ENCODE assay signal across 1 cellular context in genomic region chr10:3802526-3803002, GRCh38.
TF ChIP-seq lines count a peak whose summit lies in the region.

No MANE protein-coding gene starts in this region.

TF ChIP-seq in K562, 482 proteins besides CTCF, POLR2A, EP300 and RAD21 (continued from another document and continues in another):
- peak; percentile 47 for TF ChIP-seq ZBTB40 (IDR thresholded peaks at IDR 0.05)
- no peak for TF ChIP-seq ZBTB40 (CRISPR knock-in tag; IDR thresholded peaks at IDR 0.05)
- TF ChIP-seq COPS2 (conservative IDR thresholded peaks at IDR 0.05): no peak
- TF ChIP-seq ZBTB26 (CRISPR knock-in tag; IDR thresholded peaks at IDR 0.05): peak; percentile 77; the same call in 1 of the 2 replicates
- TF ChIP-seq, protein P1, sequence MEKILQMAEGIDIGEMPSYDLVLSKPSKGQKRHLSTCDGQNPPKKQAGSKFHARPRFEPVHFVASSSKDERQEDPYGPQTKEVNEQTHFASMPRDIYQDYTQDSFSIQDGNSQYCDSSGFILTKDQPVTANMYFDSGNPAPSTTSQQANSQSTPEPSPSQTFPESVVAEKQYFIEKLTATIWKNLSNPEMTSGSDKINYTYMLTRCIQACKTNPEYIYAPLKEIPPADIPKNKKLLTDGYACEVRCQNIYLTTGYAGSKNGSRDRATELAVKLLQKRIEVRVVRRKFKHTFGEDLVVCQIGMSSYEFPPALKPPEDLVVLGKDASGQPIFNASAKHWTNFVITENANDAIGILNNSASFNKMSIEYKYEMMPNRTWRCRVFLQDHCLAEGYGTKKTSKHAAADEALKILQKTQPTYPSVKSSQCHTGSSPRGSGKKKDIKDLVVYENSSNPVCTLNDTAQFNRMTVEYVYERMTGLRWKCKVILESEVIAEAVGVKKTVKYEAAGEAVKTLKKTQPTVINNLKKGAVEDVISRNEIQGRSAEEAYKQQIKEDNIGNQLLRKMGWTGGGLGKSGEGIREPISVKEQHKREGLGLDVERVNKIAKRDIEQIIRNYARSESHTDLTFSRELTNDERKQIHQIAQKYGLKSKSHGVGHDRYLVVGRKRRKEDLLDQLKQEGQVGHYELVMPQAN (IDR thresholded peaks at IDR 0.05; ENCODE audit: borderline replicate concordance): peak; percentile 81; the same call in 1 of the 2 replicates
- no peak for TF ChIP-seq TEAD2 (tag; IDR thresholded peaks at IDR 0.05)
- TF ChIP-seq, protein P2, sequence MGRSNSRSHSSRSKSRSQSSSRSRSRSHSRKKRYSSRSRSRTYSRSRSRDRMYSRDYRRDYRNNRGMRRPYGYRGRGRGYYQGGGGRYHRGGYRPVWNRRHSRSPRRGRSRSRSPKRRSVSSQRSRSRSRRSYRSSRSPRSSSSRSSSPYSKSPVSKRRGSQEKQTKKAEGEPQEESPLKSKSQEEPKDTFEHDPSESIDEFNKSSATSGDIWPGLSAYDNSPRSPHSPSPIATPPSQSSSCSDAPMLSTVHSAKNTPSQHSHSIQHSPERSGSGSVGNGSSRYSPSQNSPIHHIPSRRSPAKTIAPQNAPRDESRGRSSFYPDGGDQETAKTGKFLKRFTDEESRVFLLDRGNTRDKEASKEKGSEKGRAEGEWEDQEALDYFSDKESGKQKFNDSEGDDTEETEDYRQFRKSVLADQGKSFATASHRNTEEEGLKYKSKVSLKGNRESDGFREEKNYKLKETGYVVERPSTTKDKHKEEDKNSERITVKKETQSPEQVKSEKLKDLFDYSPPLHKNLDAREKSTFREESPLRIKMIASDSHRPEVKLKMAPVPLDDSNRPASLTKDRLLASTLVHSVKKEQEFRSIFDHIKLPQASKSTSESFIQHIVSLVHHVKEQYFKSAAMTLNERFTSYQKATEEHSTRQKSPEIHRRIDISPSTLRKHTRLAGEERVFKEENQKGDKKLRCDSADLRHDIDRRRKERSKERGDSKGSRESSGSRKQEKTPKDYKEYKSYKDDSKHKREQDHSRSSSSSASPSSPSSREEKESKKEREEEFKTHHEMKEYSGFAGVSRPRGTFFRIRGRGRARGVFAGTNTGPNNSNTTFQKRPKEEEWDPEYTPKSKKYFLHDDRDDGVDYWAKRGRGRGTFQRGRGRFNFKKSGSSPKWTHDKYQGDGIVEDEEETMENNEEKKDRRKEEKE (IDR thresholded peaks at IDR 0.05; ENCODE audit: borderline replicate concordance in 1 of 2, control insufficient read depth in 1 of 2, low read depth in 2 of 2, low read length in 1 of 2): peak in 1 of 2 experiments; percentile 74; a peak in 1 of 4 replicates
- TF ChIP-seq TRIM25 (IDR thresholded peaks at IDR 0.05; ENCODE audit: borderline replicate concordance): peak; percentile 81; the same call in 1 of the 2 replicates
- TF ChIP-seq EHMT2 (IDR thresholded peaks at IDR 0.05): peak; percentile 73; the same call in 1 of the 2 replicates
- TF ChIP-seq TSC22D4 (tag; IDR thresholded peaks at IDR 0.05): peak; percentile 95
- TF ChIP-seq TCF3 (CRISPR knock-in tag; IDR thresholded peaks at IDR 0.05): 0 out of 2 replicates have a peak, but pooled peaks have one; percentile 10
- TF ChIP-seq ZNF140 (CRISPR knock-in tag; IDR thresholded peaks at IDR 0.05): no peak
- TF ChIP-seq PHF20 (IDR thresholded peaks at IDR 0.05; ENCODE audit: partially characterized antibody): peak; percentile 66
- TF ChIP-seq HEY1 (CRISPR knock-in tag; IDR thresholded peaks at IDR 0.05; ENCODE audit: borderline replicate concordance): no peak
- TF ChIP-seq NCOA4 (IDR thresholded peaks at IDR 0.05; ENCODE audit: partially characterized antibody): peak; percentile 65
- TF ChIP-seq TEAD4 (IDR thresholded peaks at IDR 0.05; ENCODE audit: low read length): no peak
- no peak for TF ChIP-seq TEAD4 (CRISPR knock-in tag; IDR thresholded peaks at IDR 0.05; ENCODE audit: borderline replicate concordance)
- TF ChIP-seq MYBL2 (IDR thresholded peaks at IDR 0.05; ENCODE audit: low read depth): peak; percentile 35; the same call in 1 of the 2 replicates
- no peak for TF ChIP-seq MYBL2 (CRISPR knock-in tag; IDR thresholded peaks at IDR 0.05; ENCODE audit: borderline replicate concordance)
- TF ChIP-seq CBX1 (IDR thresholded peaks at IDR 0.05; ENCODE audit: low read depth): 0 out of 2 replicates have a peak, but pooled peaks have one; percentile 53
- TF ChIP-seq KHSRP (IDR thresholded peaks at IDR 0.05): no peak; the same call in 1 of the 2 replicates
- TF ChIP-seq TBL1XR1 (IDR thresholded peaks at IDR 0.05; ENCODE audit: low read length in 2 of 2): no peak
- TF ChIP-seq SUPT5H (IDR thresholded peaks at IDR 0.05): peak; percentile 39; the same call in 1 of the 2 replicates
- no peak for TF ChIP-seq RHOXF2B (CRISPR knock-in tag; conservative IDR thresholded peaks at IDR 0.05)
- TF ChIP-seq ARNT (IDR thresholded peaks at IDR 0.05): peak; percentile 62 to 73; a peak in 3 of 4 replicates
- peak; percentile 64; the same call in 1 of the 2 replicates for TF ChIP-seq FOXP1 (CRISPR knock-in tag; IDR thresholded peaks at IDR 0.05)
- 0 out of 2 replicates have a peak, but pooled peaks have one; percentile 38 for TF ChIP-seq CBFB (CRISPR knock-in tag; IDR thresholded peaks at IDR 0.05)
- TF ChIP-seq ZNF146 (CRISPR knock-in tag; IDR thresholded peaks at IDR 0.05; ENCODE audit: unreplicated experiment): no peak
- TF ChIP-seq HBP1 (CRISPR knock-in tag; IDR thresholded peaks at IDR 0.05): peak; percentile 70; the same call in 1 of the 2 replicates
